Comparison of ENCODE assay signal across 1 cellular context in genomic region chr1:77978969-77979838, GRCh38.
TF ChIP-seq lines count a peak whose summit lies in the region.

Gene FUBP1 (minus strand): TSS chr1:77979072. CDS start chr1:77979004, 68 bp downstream.

TF ChIP-seq in HepG2, 621 proteins besides CTCF, POLR2A, EP300 and RAD21 (continued from another document and continues in another):
- TF ChIP-seq TFDP2 (CRISPR knock-in tag; IDR thresholded peaks at IDR 0.05) = peak; percentile 65
- 0 out of 2 replicates have a peak, but pooled peaks have one; percentile 6 for TF ChIP-seq DZIP1 (CRISPR knock-in tag; IDR thresholded peaks at IDR 0.05)
- TF ChIP-seq RBM39 (IDR thresholded peaks at IDR 0.05; ENCODE audit: low read depth, low read length, poor library complexity, severe bottlenecking) = peak; percentile 28
- TF ChIP-seq ELF3 (CRISPR knock-in tag; IDR thresholded peaks at IDR 0.05) = peak; percentile 35; the same call in 1 of the 2 replicates
- peak; percentile 43; the same call in 1 of the 2 replicates for TF ChIP-seq PHF21A (CRISPR knock-in tag; IDR thresholded peaks at IDR 0.05)
- no peak for TF ChIP-seq ZBTB49 (CRISPR knock-in tag; IDR thresholded peaks at IDR 0.05; ENCODE audit: borderline replicate concordance)
- no peak for TF ChIP-seq SKIL (CRISPR knock-in tag; IDR thresholded peaks at IDR 0.05; ENCODE audit: borderline replicate concordance)
- TF ChIP-seq NKX3-1 (CRISPR knock-in tag; IDR thresholded peaks at IDR 0.05) = peak; percentile 22; the same call in 1 of the 2 replicates
- peak; percentile 51 for TF ChIP-seq ERF (CRISPR knock-in tag; IDR thresholded peaks at IDR 0.05)
- TF ChIP-seq PITX1 (CRISPR knock-in tag; IDR thresholded peaks at IDR 0.05) = peak; percentile 72
- TF ChIP-seq NCOA5 (CRISPR knock-in tag; IDR thresholded peaks at IDR 0.05) = no peak
- TF ChIP-seq ZMYM4 (CRISPR knock-in tag; IDR thresholded peaks at IDR 0.05) = peak; percentile 98
- peak; percentile 68; the same call in 1 of the 2 replicates for TF ChIP-seq CBX5 (CRISPR knock-in tag; IDR thresholded peaks at IDR 0.05; ENCODE audit: borderline replicate concordance)
- peak; percentile 85; the same call in 1 of the 2 replicates for TF ChIP-seq TBX2 (CRISPR knock-in tag; IDR thresholded peaks at IDR 0.05; ENCODE audit: borderline replicate concordance)
- TF ChIP-seq HDAC2 (CRISPR knock-in tag; IDR thresholded peaks at IDR 0.05) = peak; percentile 59; the same call in 1 of the 2 replicates
- peak; percentile 85 for TF ChIP-seq MAX (IDR thresholded peaks at IDR 0.05)
- 0 out of 2 replicates have a peak, but pooled peaks have one; percentile 74 for TF ChIP-seq ZNF615 (CRISPR knock-in tag; IDR thresholded peaks at IDR 0.05; ENCODE audit: borderline replicate concordance)
- peak; percentile 72; the same call in 1 of the 2 replicates for TF ChIP-seq ZNF569 (CRISPR knock-in tag; IDR thresholded peaks at IDR 0.05; ENCODE audit: borderline replicate concordance)
- no peak for TF ChIP-seq NFYC (CRISPR knock-in tag; IDR thresholded peaks at IDR 0.05)
- TF ChIP-seq ZNF430 (CRISPR knock-in tag; IDR thresholded peaks at IDR 0.05) = no peak; the same call in 1 of the 2 replicates
- 0 out of 2 replicates have a peak, but pooled peaks have one; percentile 59 for TF ChIP-seq HOXA9 (CRISPR knock-in tag; IDR thresholded peaks at IDR 0.05; ENCODE audit: borderline replicate concordance)
- TF ChIP-seq TARDBP (CRISPR knock-in tag; IDR thresholded peaks at IDR 0.05) = peak; percentile 40; the same call in 1 of the 2 replicates
- peak; percentile 15 for TF ChIP-seq TEAD3 (CRISPR knock-in tag; optimal IDR thresholded peaks at IDR 0.05; ENCODE audit: borderline replicate concordance)
- TF ChIP-seq ZNF431 (CRISPR knock-in tag; IDR thresholded peaks at IDR 0.05; ENCODE audit: borderline replicate concordance, low read depth) = peak; percentile 52; the same call in 1 of the 2 replicates
- no peak; the same call in 1 of the 2 replicates for TF ChIP-seq ZNF589 (CRISPR knock-in tag; conservative IDR thresholded peaks at IDR 0.05)
- peak; percentile 7; the same call in 1 of the 2 replicates for TF ChIP-seq ZNF800 (CRISPR knock-in tag; IDR thresholded peaks at IDR 0.05)
- TF ChIP-seq ZNF441 (CRISPR knock-in tag; IDR thresholded peaks at IDR 0.05; ENCODE audit: borderline replicate concordance) = peak; percentile 43; the same call in 1 of the 2 replicates
- TF ChIP-seq HMG20A (CRISPR knock-in tag; IDR thresholded peaks at IDR 0.05; ENCODE audit: borderline replicate concordance) = no peak
- TF ChIP-seq SYNCRIP (IDR thresholded peaks at IDR 0.05; ENCODE audit: insufficient read depth, low read depth, low read length) = no peak
- peak; percentile 12; the same call in 1 of the 2 replicates for TF ChIP-seq PATZ1 (CRISPR knock-in tag; IDR thresholded peaks at IDR 0.05)
- TF ChIP-seq BHLHE40 (IDR thresholded peaks at IDR 0.05; ENCODE audit: low read length) = no peak
- TF ChIP-seq MYC (CRISPR knock-in tag; IDR thresholded peaks at IDR 0.05; ENCODE audit: borderline replicate concordance) = peak; percentile 64; the same call in 1 of the 2 replicates
- no peak for TF ChIP-seq PRDM15 (CRISPR knock-in tag; IDR thresholded peaks at IDR 0.05)
- TF ChIP-seq SMAD3 (CRISPR knock-in tag; IDR thresholded peaks at IDR 0.05) = no peak
- TF ChIP-seq KDM6A (CRISPR knock-in tag; IDR thresholded peaks at IDR 0.05; ENCODE audit: low read depth) = no peak
